In the genomic region with DNA sequence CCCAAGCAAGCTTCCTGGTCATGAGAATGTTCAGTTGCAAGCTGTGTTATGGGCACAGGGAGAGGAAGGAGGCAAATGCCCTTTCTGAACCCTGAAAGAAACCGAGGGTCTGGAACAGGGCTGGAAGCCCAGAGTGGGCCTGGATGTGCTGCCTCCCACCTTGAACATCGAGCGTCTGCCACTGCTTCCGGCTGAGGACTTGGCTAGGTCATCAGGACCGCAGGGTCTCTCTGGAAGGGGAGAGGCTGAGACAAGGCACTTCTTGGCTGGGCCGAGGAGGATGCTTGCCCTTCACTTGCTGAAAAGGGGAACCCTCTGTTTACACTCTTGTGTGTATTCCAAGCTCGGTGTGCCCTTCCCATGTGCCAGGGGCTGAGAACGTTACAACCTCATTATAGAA, we compare ENCODE assay signal across 30 cellular contexts.
"Had no signal": no experiment of that assay in that cellular context is flagged by ENCODE, and none has a peak within 500 bp of the region (broad histone marks: within the 10 kb centered on the region; RNA-seq: fewer than 3 reads in every experiment).

No MANE protein-coding gene starts in this region.

- H3K4me1 Mint-ChIP-seq: immature natural killer cell; mesothelial cell of epicardium; naive thymus-derived CD4-positive, alpha-beta T cell; stimulated activated memory B cell treated with anti-CD40 and anti-IgM and Interleukin-4, amounts not matched to agents 10 μg/mL and 1 μg/mL and 100 μg/mL, for 72 hours; stimulated activated naive CD8-positive, alpha-beta T cell treated with anti-CD3 and anti-CD28 coated beads, Interleukin-15, amount 100 ng/mL, for 72 hours had no signal

- H3K4me3 ChIP-seq: heart left ventricle, left lung, lower lobe of right lung, mucosa of descending colon, neural progenitor cell, ovary, tibial nerve, vagina had no signal

- DNase-seq: heart left ventricle; hypothalamus; immature natural killer cell; kidney; left colon; left lung; lower lobe of right lung; mammary epithelial cell; mesenchymal stem cell; mucosa of descending colon; naive thymus-derived CD4-positive, alpha-beta T cell; nephron progenitor cell; ovary; right cardiac atrium; small intestine; stimulated activated CD4-positive, alpha-beta T cell treated with anti-CD3 and anti-CD28 coated beads, Interleukin-1b, Interleukin-23, amount 100 ng/mL, for 48 hours; stimulated activated CD4-positive, alpha-beta T cell treated with anti-CD3 and anti-CD28 coated beads, Interleukin-2, amount 100 ng/mL, for 48 hours; stimulated activated CD4-positive, alpha-beta T cell treated with anti-CD3 and anti-CD28 coated beads, Interleukin-4, amount 100 ng/mL, for 4 hours; stimulated activated CD8-positive, alpha-beta memory T cell treated with anti-CD3 and anti-CD28 coated beads, Interleukin-4, amount 100 ng/mL, for 48 hours; stimulated activated naive CD4-positive, alpha-beta T cell treated with Interleukin-2 at 50 U/mL for 16 hours; stimulated activated naive CD8-positive, alpha-beta T cell treated with anti-CD3 and anti-CD28 coated beads, Interleukin-15, amount 100 ng/mL, for 72 hours; substantia nigra had no signal

- H3K4me1 ChIP-seq: heart left ventricle, left lung, lower lobe of right lung, tibial nerve, vagina had no signal

- H3K36me3 ChIP-seq: heart left ventricle, left lung, lower lobe of right lung, neural progenitor cell, ovary, tibial nerve, vagina had no signal

- H3K9ac ChIP-seq: neural progenitor cell had no signal

- H2AFZ ChIP-seq: neural progenitor cell had no signal

- H3K4me2 ChIP-seq: neural progenitor cell had no signal

- H3K27ac Mint-ChIP-seq: immature natural killer cell; mesothelial cell of epicardium; naive thymus-derived CD4-positive, alpha-beta T cell; nephron progenitor cell; neural progenitor cell; progenitor cell of endocrine pancreas; stimulated activated memory B cell treated with anti-CD40 and anti-IgM and Interleukin-4, amounts not matched to agents 10 μg/mL and 1 μg/mL and 100 μg/mL, for 72 hours; stimulated activated naive CD8-positive, alpha-beta T cell treated with anti-CD3 and anti-CD28 coated beads, Interleukin-15, amount 100 ng/mL, for 72 hours; type B pancreatic cell had no signal

- H3K27me3 ChIP-seq: neural progenitor cell, ovary, tibial nerve, vagina had no signal

- H3K9me3 Mint-ChIP-seq: immature natural killer cell; mesothelial cell of epicardium; nephron progenitor cell; neural progenitor cell; stimulated activated memory B cell treated with anti-CD40 and anti-IgM and Interleukin-4, amounts not matched to agents 10 μg/mL and 1 μg/mL and 100 μg/mL, for 72 hours; stimulated activated naive CD8-positive, alpha-beta T cell treated with anti-CD3 and anti-CD28 coated beads, Interleukin-15, amount 100 ng/mL, for 72 hours; type B pancreatic cell had no signal

- H3K9me3 ChIP-seq: heart left ventricle, left lung, lower lobe of right lung, mucosa of descending colon, ovary, tibial nerve, vagina had no signal

- H3K36me3 Mint-ChIP-seq: immature natural killer cell; mesothelial cell of epicardium; naive thymus-derived CD4-positive, alpha-beta T cell; neural progenitor cell; stimulated activated memory B cell treated with anti-CD40 and anti-IgM and Interleukin-4, amounts not matched to agents 10 μg/mL and 1 μg/mL and 100 μg/mL, for 72 hours; type B pancreatic cell had no signal

- ATAC-seq: heart left ventricle; left colon; left lung; lower lobe of right lung; mucosa of descending colon; naive thymus-derived CD4-positive, alpha-beta T cell; right cardiac atrium; sciatic nerve; stimulated activated memory B cell treated with anti-CD40 and anti-IgM and Interleukin-4, amounts not matched to agents 10 μg/mL and 1 μg/mL and 100 μg/mL, for 72 hours; stimulated activated naive CD8-positive, alpha-beta T cell treated with anti-CD3 and anti-CD28 coated beads, Interleukin-15, amount 100 ng/mL, for 72 hours had no signal

- H3K4me3 Mint-ChIP-seq: immature natural killer cell; mesothelial cell of epicardium; naive thymus-derived CD4-positive, alpha-beta T cell; nephron progenitor cell; neural progenitor cell; stimulated activated memory B cell treated with anti-CD40 and anti-IgM and Interleukin-4, amounts not matched to agents 10 μg/mL and 1 μg/mL and 100 μg/mL, for 72 hours; stimulated activated naive CD8-positive, alpha-beta T cell treated with anti-CD3 and anti-CD28 coated beads, Interleukin-15, amount 100 ng/mL, for 72 hours; type B pancreatic cell had no signal

- H3K27ac ChIP-seq: heart left ventricle, left lung, lower lobe of right lung, neural progenitor cell, ovary, tibial nerve, vagina had no signal
